24 cellular contexts compared by ENCODE assay signal in genomic region chr10:101880190-101880573, GRCh38. TPM values are rescaled to one million over a fixed set of nuclear protein-coding genes. Genes with fewer than 3 reads are reported as not detected.
DNase-seq lines count a peak whose midpoint lies in the region; ATAC-seq lines count a peak whose summit lies in the region.
"Had no signal": no experiment of that assay in that cellular context is flagged by ENCODE, and none has a peak within 500 bp of the region (broad histone marks: within the 10 kb centered on the region; RNA-seq: fewer than 3 reads in every experiment).

No MANE protein-coding gene starts in this region.

- H3K4me3 Mint-ChIP-seq in dendritic cell treated with granulocyte-macrophage colony-stimulating factor and Interleukin-4, amounts not matched to agents 40 ng/mL and 50 ng/mL, for 4 days: no peak overlapping the region
- H3K4me3 Mint-ChIP-seq: activated CD8-positive, alpha-beta T cell treated with anti-CD3 and anti-CD28 coated beads for 36 hours; activated naive CD4-positive, alpha-beta T cell treated with anti-CD3 and anti-CD28 coated beads for 36 hours; CD8-positive, alpha-beta memory T cell; natural killer cell had no signal

- peaks cover 71% of the 10 kb centered on the region for H3K36me3 Mint-ChIP-seq in dendritic cell treated with granulocyte-macrophage colony-stimulating factor and Interleukin-4, amounts not matched to agents 40 ng/mL and 50 ng/mL, for 4 days (ENCODE audit: low read depth)
- H3K36me3 Mint-ChIP-seq: natural killer cell had no signal

- DNase-seq in GM23248 (peak; percentile 22), SJSA1 (ENCODE audit: low read depth in 1 of 2, low spot score in 2 of 2) (no peak), cerebellum (ENCODE audit: low spot score) (no peak), NCI-H1092 treated with DMSO at 0.1 percent for 48 hours (lab: John Stamatoyannopoulos, UW) (no peak)
- DNase-seq: ACHN; activated CD4-positive, alpha-beta T cell treated with anti-CD3 and anti-CD28 coated beads for 1 hour; activated CD8-positive, alpha-beta T cell treated with anti-CD3 and anti-CD28 coated beads for 36 hours; activated naive CD4-positive, alpha-beta T cell treated with anti-CD3 and anti-CD28 coated beads for 36 hours; BE2C; CD8-positive, alpha-beta memory T cell; lower lobe of right lung; mucosa of descending colon; MV-4-11; natural killer cell; NCI-H2171; occipital lobe; stimulated activated naive CD4-positive, alpha-beta T cell; T-helper 2 cell had no signal

- no peak overlapping the region for H3K4me3 ChIP-seq in GM23248
- H3K4me3 ChIP-seq in SJSA1: no peak overlapping the region
- H3K4me3 ChIP-seq in skeletal muscle satellite cell (ENCODE audit: low read length): peak overlapping the region; percentile 41
- H3K4me3 ChIP-seq: lower lobe of right lung, mucosa of descending colon, thoracic aorta had no signal

- H3K4me1 ChIP-seq in GM23248 (ENCODE audit: insufficient read depth) (peaks cover 14% of the 10 kb centered on the region), SJSA1 (replicated peaks) (peaks cover 20% of the 10 kb centered on the region), skeletal muscle satellite cell (ENCODE audit: control insufficient read depth, insufficient read depth, low read length) (peaks cover 19% of the 10 kb centered on the region)
- H3K4me1 ChIP-seq: BE2C, lower lobe of right lung had no signal

- H3K4me1 Mint-ChIP-seq in dendritic cell treated with granulocyte-macrophage colony-stimulating factor and Interleukin-4, amounts not matched to agents 40 ng/mL and 50 ng/mL, for 4 days (ENCODE audit: low read depth): peaks cover 6% of the 10 kb centered on the region

- H3K79me2 ChIP-seq in GM23248 (ENCODE audit: insufficient read depth): 0 out of 2 replicates have a peak, but pooled peaks cover 6% of the 10 kb centered on the region

- H3F3A ChIP-seq in GM23248 (ENCODE audit: insufficient read depth): peaks cover 9% of the 10 kb centered on the region; the same call in 1 of the 2 replicates

- H3K4me2 ChIP-seq in GM23248 (ENCODE audit: unreplicated experiment) (no peak overlapping the region), skeletal muscle satellite cell (ENCODE audit: low read length) (peak overlapping the region; percentile 52)

- 90 to 95% methylated on average over 3 of the region's 3 CpGs for WGBS in GM23248 (ENCODE audit: low coverage in 1 of 2, low lambda C conversion rate in 2 of 2, missing lambda C conversion rate in 2 of 2), 2 experiments

- H3K9me2 ChIP-seq in GM23248 (ENCODE audit: insufficient read depth): no peaks in the 10 kb centered on the region

- H3K9ac ChIP-seq in GM23248: no peak overlapping the region
- H3K9ac ChIP-seq in skeletal muscle satellite cell (ENCODE audit: low read depth, low read length): peak overlapping the region; percentile 47

- ATAC-seq in GM18498 (IDR thresholded peaks at IDR 0.05; ENCODE audit: unreplicated experiment) (no peak), GM21717 (IDR thresholded peaks at IDR 0.05; ENCODE audit: unreplicated experiment) (no peak)
- ATAC-seq: activated CD8-positive, alpha-beta T cell treated with anti-CD3 and anti-CD28 coated beads for 36 hours; HCT116; lower lobe of right lung; mucosa of descending colon; natural killer cell had no signal

- H2AFZ ChIP-seq in GM23248: no peak overlapping the region

- intact Hi-C loops in dendritic cell treated with granulocyte-macrophage colony-stimulating factor and Interleukin-4, amounts not matched to agents 40 ng/mL and 50 ng/mL, for 4 days (cut with micrococcal nuclease): no loop called here

- H3K27ac ChIP-seq in GM23248 (peak overlapping the region; percentile 38), SJSA1 (peak overlapping the region; percentile 57)
- H3K27ac ChIP-seq: lower lobe of right lung, thoracic aorta had no signal

- H3K27me3 ChIP-seq in GM23248 (replicated peaks; ENCODE audit: insufficient read depth): no peaks in the 10 kb centered on the region
- H3K27me3 ChIP-seq in SJSA1 (replicated peaks): no peaks in the 10 kb centered on the region
- no peaks in the 10 kb centered on the region for H3K27me3 ChIP-seq in skeletal muscle satellite cell (ENCODE audit: control insufficient read depth, insufficient read depth, low read length)
- H3K27me3 ChIP-seq: BE2C had no signal

- no peaks in the 10 kb centered on the region for H3K9me3 Mint-ChIP-seq in dendritic cell treated with granulocyte-macrophage colony-stimulating factor and Interleukin-4, amounts not matched to agents 40 ng/mL and 50 ng/mL, for 4 days
- H3K9me3 Mint-ChIP-seq: activated CD8-positive, alpha-beta T cell treated with anti-CD3 and anti-CD28 coated beads for 36 hours; activated naive CD4-positive, alpha-beta T cell treated with anti-CD3 and anti-CD28 coated beads for 36 hours; CD8-positive, alpha-beta memory T cell; natural killer cell had no signal

- no peaks in the 10 kb centered on the region for H3K27me3 Mint-ChIP-seq in dendritic cell treated with granulocyte-macrophage colony-stimulating factor and Interleukin-4, amounts not matched to agents 40 ng/mL and 50 ng/mL, for 4 days
- H3K27me3 Mint-ChIP-seq: activated CD8-positive, alpha-beta T cell treated with anti-CD3 and anti-CD28 coated beads for 36 hours; CD8-positive, alpha-beta memory T cell had no signal

- peak overlapping the region; percentile 27 for H3K27ac Mint-ChIP-seq in dendritic cell treated with granulocyte-macrophage colony-stimulating factor and Interleukin-4, amounts not matched to agents 40 ng/mL and 50 ng/mL, for 4 days
- H3K27ac Mint-ChIP-seq: activated CD8-positive, alpha-beta T cell treated with anti-CD3 and anti-CD28 coated beads for 36 hours; activated naive CD4-positive, alpha-beta T cell treated with anti-CD3 and anti-CD28 coated beads for 36 hours; natural killer cell had no signal

- H4K20me1 ChIP-seq in GM23248 (ENCODE audit: insufficient read depth): no peaks in the 10 kb centered on the region

- in situ Hi-C loops in GM23248 (cut with MboI): loop anchor here (10.0 kb wide), 1 partner anchor 125 kb away; no protein-coding TSS in a partner anchor

- H3K36me3 ChIP-seq in GM23248 (ENCODE audit: low read depth) (no peaks in the 10 kb centered on the region), SJSA1 (no peaks in the 10 kb centered on the region), skeletal muscle satellite cell (ENCODE audit: insufficient read depth, low read length) (no peaks in the 10 kb centered on the region)
- H3K36me3 ChIP-seq: BE2C, thoracic aorta had no signal

- H3K9me3 ChIP-seq in GM23248 (ENCODE audit: low read depth) (no peaks in the 10 kb centered on the region), SJSA1 (replicated peaks) (no peaks in the 10 kb centered on the region), skeletal muscle satellite cell (replicated peaks; ENCODE audit: low read length) (no peaks in the 10 kb centered on the region)
- H3K9me3 ChIP-seq: BE2C, lower lobe of right lung, mucosa of descending colon, thoracic aorta had no signal

RNA-seq across cellular contexts. Expression of gene KCNIP2, which starts 36.6 kb away (rescaled TPM):
- 0.22 TPM in 1 of 2 replicates, not detected in the other for total RNA-seq in GM23248 (2014; rRNA removed; shearing (Covaris generic))
- polyA plus RNA-seq in GM23248 (2016; fragmentation: Nextera tagmentation; extraction: Ambion mirVana): 0.15 and 0.24 TPM in 2 replicates
- 0.58 TPM in 1 of 2 replicates, not detected in the other for total RNA-seq in SJSA1 (2014; rRNA removed; shearing (Covaris generic))
- total RNA-seq in skeletal muscle satellite cell (2012; rRNA removed): 0.44 and 2.8 TPM in 2 replicates
- 8.3 TPM for total RNA-seq in cerebellum
- polyA plus RNA-seq: CD8-positive, alpha-beta memory T cell had no signal
